In the genomic region with DNA sequence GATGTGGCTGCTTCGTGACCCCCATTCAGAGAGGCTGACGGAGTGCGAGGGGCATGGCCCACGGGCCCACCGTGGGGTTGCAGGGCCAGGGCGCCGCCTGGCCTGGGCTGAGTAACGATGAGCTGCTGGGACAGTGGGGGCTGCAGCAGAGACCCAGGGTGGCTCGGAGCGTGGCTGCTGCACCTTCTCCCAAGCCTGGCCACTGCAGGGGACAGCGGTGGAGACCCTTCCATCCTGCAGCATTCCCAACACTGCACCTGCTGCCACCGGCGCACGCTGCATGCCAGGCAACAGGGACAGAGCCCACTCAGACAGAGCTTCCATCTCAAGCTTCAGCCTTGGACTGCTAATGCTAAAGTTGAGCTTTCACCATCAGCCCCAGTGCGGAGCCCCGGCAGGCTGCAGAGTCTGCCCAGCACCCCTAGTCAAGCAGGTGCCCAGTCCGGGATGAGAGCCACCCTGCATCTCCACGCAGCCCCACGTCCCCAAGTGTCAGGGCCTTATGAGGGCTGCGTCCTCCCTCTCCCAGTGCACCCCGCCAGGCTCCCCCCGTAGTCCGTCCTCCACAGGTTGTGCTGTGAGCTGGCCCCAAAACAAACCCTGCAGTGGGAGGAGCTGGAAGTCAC, we compare ENCODE assay signal across 14 cellular contexts.
DNase-seq lines count a peak whose midpoint lies in the region; ATAC-seq lines count a peak whose summit lies in the region.
"Had no signal": no experiment of that assay in that cellular context is flagged by ENCODE, and none has a peak within 500 bp of the region (broad histone marks: within the 10 kb centered on the region; RNA-seq: fewer than 3 reads in every experiment).

No MANE protein-coding gene starts in this region.

- no peak overlapping the region for H3K9ac ChIP-seq in mesenchymal stem cell (ENCODE audit: low read length)

- no peak overlapping the region for H3K4me2 ChIP-seq in mesenchymal stem cell (ENCODE audit: low read length, poor library complexity, severe bottlenecking)

- peaks cover 6 to 13% of the 10 kb centered on the region in 2 experiments for H3K27me3 ChIP-seq in mesenchymal stem cell (ENCODE audit: control insufficient read depth in 1 of 2, insufficient read depth in 1 of 2, low read length in 2 of 2)

- H3K27ac Mint-ChIP-seq in stimulated activated naive CD8-positive, alpha-beta T cell treated with anti-CD3 and anti-CD28 coated beads, Interleukin-15, amount 100 ng/mL, for 72 hours = peak overlapping the region in 1 of 2 donors; percentile 74
- no peak overlapping the region for H3K27ac Mint-ChIP-seq in stimulated activated effector memory CD8-positive, alpha-beta T cell treated with anti-CD3 and anti-CD28 coated beads, Interleukin-12 subunit alpha, Interleukin-12 subunit beta, amount 100 ng/mL, for 72 hours

- no peak overlapping the region for H3K23ac ChIP-seq in mesenchymal stem cell (ENCODE audit: low read length in 2 of 2)

- H4K8ac ChIP-seq in mesenchymal stem cell (ENCODE audit: low read length) = peak overlapping the region; percentile 50

- H3K14ac ChIP-seq in mesenchymal stem cell (ENCODE audit: low read length in 2 of 2) = peak overlapping the region in 1 of 2 experiments; percentile 74

- H3K79me1 ChIP-seq in mesenchymal stem cell (replicated peaks; ENCODE audit: low read length, poor library complexity, severe bottlenecking) = no peaks in the 10 kb centered on the region

- no peak overlapping the region for H3K4me3 ChIP-seq in mesenchymal stem cell (ENCODE audit: insufficient read depth in 1 of 2, low read depth in 1 of 2, low read length in 2 of 2)

- peak overlapping the region; percentile 34 for H4K91ac ChIP-seq in mesenchymal stem cell (ENCODE audit: low read length)

- no peak overlapping the region for H2AK5ac ChIP-seq in mesenchymal stem cell (ENCODE audit: low read length, severe bottlenecking)

- H2BK5ac ChIP-seq in mesenchymal stem cell (ENCODE audit: low read depth, low read length, poor library complexity, severe bottlenecking) = no peak overlapping the region

- 97% methylated on average over 23 of the region's 23 CpGs for WGBS in mesenchymal stem cell

- H2BK120ac ChIP-seq in mesenchymal stem cell (ENCODE audit: low read depth, low read length) = no peak overlapping the region

- peaks cover 26% of the 10 kb centered on the region for H3K27me3 Mint-ChIP-seq in stimulated activated naive CD8-positive, alpha-beta T cell treated with anti-CD3 and anti-CD28 coated beads, Interleukin-15, amount 100 ng/mL, for 72 hours

- H3K36me3 ChIP-seq in mesenchymal stem cell (ENCODE audit: control insufficient read depth in 1 of 2, insufficient read depth in 2 of 2, low read depth in 1 of 2, low read length in 2 of 2) = no peaks in the 10 kb centered on the region

- H2BK15ac ChIP-seq in mesenchymal stem cell (ENCODE audit: low read depth, poor library complexity, severe bottlenecking) = no peak overlapping the region

- H3K4me3 Mint-ChIP-seq in stimulated activated naive CD8-positive, alpha-beta T cell treated with anti-CD3 and anti-CD28 coated beads, Interleukin-15, amount 100 ng/mL, for 72 hours = no peak overlapping the region
- no peak overlapping the region for H3K4me3 Mint-ChIP-seq in stimulated activated effector memory CD8-positive, alpha-beta T cell treated with anti-CD3 and anti-CD28 coated beads, Interleukin-12 subunit alpha, Interleukin-12 subunit beta, amount 100 ng/mL, for 72 hours

- peaks cover 5% of the 10 kb centered on the region for H3K4me1 ChIP-seq in mesenchymal stem cell (ENCODE audit: control insufficient read depth, insufficient read depth, low read depth, low read length)

- H3K4ac ChIP-seq in mesenchymal stem cell (ENCODE audit: low read depth in 1 of 2, low read length in 2 of 2) = peak overlapping the region in 1 of 2 experiments; percentile 40

- no peak overlapping the region for H2BK12ac ChIP-seq in mesenchymal stem cell (ENCODE audit: low read length in 2 of 2)

- no peaks in the 10 kb centered on the region for H3K36me3 Mint-ChIP-seq in stimulated activated effector memory CD8-positive, alpha-beta T cell treated with anti-CD3 and anti-CD28 coated beads, Interleukin-12 subunit alpha, Interleukin-12 subunit beta, amount 100 ng/mL, for 72 hours

- no peak overlapping the region for H3K18ac ChIP-seq in mesenchymal stem cell (ENCODE audit: low read depth in 1 of 2, low read length in 2 of 2)

- H2AFZ ChIP-seq in mesenchymal stem cell (ENCODE audit: low read depth, low read length) = no peak overlapping the region

- no peaks in the 10 kb centered on the region for H3K4me1 Mint-ChIP-seq in stimulated activated naive CD8-positive, alpha-beta T cell treated with anti-CD3 and anti-CD28 coated beads, Interleukin-15, amount 100 ng/mL, for 72 hours
- H3K4me1 Mint-ChIP-seq in stimulated activated effector memory CD8-positive, alpha-beta T cell treated with anti-CD3 and anti-CD28 coated beads, Interleukin-12 subunit alpha, Interleukin-12 subunit beta, amount 100 ng/mL, for 72 hours = no peaks in the 10 kb centered on the region

- ATAC-seq in stimulated activated naive CD8-positive, alpha-beta T cell treated with anti-CD3 and anti-CD28 coated beads, Interleukin-15, amount 100 ng/mL, for 72 hours = peak; percentile 56
- no peak for ATAC-seq in stimulated activated naive CD8-positive, alpha-beta T cell treated with anti-CD3 and anti-CD28 coated beads, Interleukin-15, Interleukin-2, amounts not matched to agents 100 U/mL and 50 U/mL, for 24 hours
- ATAC-seq in stimulated activated effector memory CD8-positive, alpha-beta T cell treated with anti-CD3 and anti-CD28 coated beads, Interleukin-12 subunit alpha, Interleukin-12 subunit beta, amount 100 ng/mL, for 72 hours = peak; percentile 40
- no peak for ATAC-seq in HG02938 (IDR thresholded peaks at IDR 0.05; ENCODE audit: unreplicated experiment)

- H3K9me3 ChIP-seq in mesenchymal stem cell (ENCODE audit: control insufficient read depth, low read length) = no peaks in the 10 kb centered on the region

- H3K27ac ChIP-seq in mesenchymal stem cell (ENCODE audit: low read length, poor library complexity, severe bottlenecking) (no peak overlapping the region), substantia nigra (ENCODE audit: low read depth, low read length, poor library complexity, severe bottlenecking) (no peak overlapping the region)

- DNase-seq in stimulated activated naive CD8-positive, alpha-beta T cell treated with anti-CD3 and anti-CD28 coated beads, Interleukin-15, amount 100 ng/mL, for 72 hours = no peak
- no peak for DNase-seq in stimulated activated naive CD8-positive, alpha-beta T cell treated with anti-CD3 and anti-CD28 coated beads, Interleukin-15, Interleukin-2, amounts not matched to agents 100 U/mL and 50 U/mL, for 24 hours
- no peak for DNase-seq in mesenchymal stem cell
- DNase-seq in stimulated activated effector memory CD8-positive, alpha-beta T cell treated with anti-CD3 and anti-CD28 coated beads, Interleukin-12 subunit alpha, Interleukin-12 subunit beta, amount 100 ng/mL, for 72 hours (ENCODE audit: low spot score in 2 of 2) = no peak
- DNase-seq in NCI-H69 (lab: John Stamatoyannopoulos, UW) = no peak
- DNase-seq in substantia nigra (lab: John Stamatoyannopoulos, UW) = no peak
- DNase-seq in SKM-1 treated with dmso at 0.1 percent for 144 hours (lab: John Stamatoyannopoulos, UW; ENCODE audit: unreplicated experiment) = no peak
- DNase-seq: DMS53, GF-D8, Kasumi-1, NCI-H1417, NCI-H187 treated with DMSO at 0.1 percent for 48 hours, NCI-H82 had no signal

- H3K9me3 Mint-ChIP-seq in stimulated activated naive CD8-positive, alpha-beta T cell treated with anti-CD3 and anti-CD28 coated beads, Interleukin-15, amount 100 ng/mL, for 72 hours = peaks cover 7 to 8% of the 10 kb centered on the region in 2 donors
- peaks cover 7% of the 10 kb centered on the region for H3K9me3 Mint-ChIP-seq in stimulated activated effector memory CD8-positive, alpha-beta T cell treated with anti-CD3 and anti-CD28 coated beads, Interleukin-12 subunit alpha, Interleukin-12 subunit beta, amount 100 ng/mL, for 72 hours

Comparison
In these comparisons a context has a peak if more than half of its experiments do, and no peak if none do; other contexts are left out.
1. ATAC-seq: peak in stimulated activated naive CD8-positive, alpha-beta T cell treated with anti-CD3 and anti-CD28 coated beads, Interleukin-15, amount 100 ng/mL, for 72 hours (single experiment) and stimulated activated effector memory CD8-positive, alpha-beta T cell treated with anti-CD3 and anti-CD28 coated beads, Interleukin-12 subunit alpha, Interleukin-12 subunit beta, amount 100 ng/mL, for 72 hours (single experiment); none in stimulated activated naive CD8-positive, alpha-beta T cell treated with anti-CD3 and anti-CD28 coated beads, Interleukin-15, Interleukin-2, amounts not matched to agents 100 U/mL and 50 U/mL, for 24 hours (single experiment) and HG02938 (single experiment).